In the genomic region with DNA sequence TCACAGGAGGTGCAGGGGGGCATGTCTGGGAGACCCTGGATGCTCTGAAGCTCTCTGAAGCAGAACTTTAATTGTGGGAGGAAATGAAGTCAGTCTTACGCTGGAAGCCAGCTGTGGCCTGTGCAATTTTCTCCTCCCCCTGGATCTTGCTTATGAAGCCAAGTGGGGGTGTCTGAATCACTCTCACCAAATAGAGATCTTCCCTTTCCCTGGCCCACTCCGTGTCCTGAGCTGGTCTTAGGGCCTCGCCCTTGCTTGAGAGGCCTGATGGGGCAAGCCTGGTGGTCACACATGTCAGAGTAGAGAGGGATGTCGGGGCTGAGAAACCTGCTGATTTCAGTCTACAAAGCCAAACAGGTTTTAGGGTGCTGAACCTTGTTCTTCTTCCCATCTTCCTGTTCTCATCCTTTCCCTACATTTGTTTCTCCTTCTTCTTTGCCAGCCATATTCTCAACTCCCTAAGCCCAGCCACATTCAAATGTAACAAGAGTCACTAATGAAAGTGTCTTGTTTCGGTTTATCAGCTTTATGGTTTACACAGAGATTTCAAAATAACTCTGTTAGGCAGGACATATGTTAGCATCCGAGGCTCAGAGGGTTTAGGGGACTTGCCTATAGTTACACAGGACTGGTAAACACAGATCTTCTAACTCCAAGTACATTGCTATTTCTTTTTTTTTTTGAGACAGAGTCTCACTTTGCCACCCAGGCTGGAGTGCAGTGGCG, we compare ENCODE assay signal across 9 cellular contexts.
DNase-seq lines count a peak whose midpoint lies in the region; ATAC-seq and TF ChIP-seq lines count a peak whose summit lies in the region.
"Had no signal": no experiment of that assay in that cellular context is flagged by ENCODE, and none has a peak within 500 bp of the region (broad histone marks: within the 10 kb centered on the region; RNA-seq: fewer than 3 reads in every experiment).

No MANE protein-coding gene starts in this region.

- peaks cover 14% of the 10 kb centered on the region; the same call in 1 of the 2 replicates for H3F3A ChIP-seq in GM23338 (replicated peaks; ENCODE audit: low read depth)

- H3K4me1 Mint-ChIP-seq in GM23338, result peaks cover 17% of the 10 kb centered on the region
- peaks cover 5 to 6% of the 10 kb centered on the region in 2 donors for H3K4me1 Mint-ChIP-seq in natural killer cell treated with Interleukin-12 subunit alpha and Interleukin-12 subunit beta and Interleukin-15 and Interleukin-18, amount 100 ng/mL, for 72 hours (ENCODE audit: low read depth in 2 of 2)

- H3K9me3 ChIP-seq in skeletal muscle tissue (ENCODE audit: control insufficient read depth in 3 of 3, low read length in 3 of 3), result no peaks in the 10 kb centered on the region

- ATAC-seq in left cardiac atrium, result peak; percentile 54 to 67
- no peak for ATAC-seq in GM21786 (IDR thresholded peaks at IDR 0.05; ENCODE audit: unreplicated experiment)
- no peak for ATAC-seq in GM23338
- ATAC-seq in natural killer cell treated with Interleukin-12 subunit alpha and Interleukin-12 subunit beta and Interleukin-15 and Interleukin-18, amount 100 ng/mL, for 72 hours, result no peak

- intact Hi-C loops in left cardiac atrium (cut with DNase I), result no loop called here

- peaks cover 7% of the 10 kb centered on the region for H4K20me1 ChIP-seq in GM23338 (replicated peaks; ENCODE audit: insufficient read depth)

- H3K4me2 ChIP-seq in GM23338, result no peak overlapping the region

- H3K9me2 ChIP-seq in GM23338 (ENCODE audit: insufficient read depth), result no peaks in the 10 kb centered on the region

- H3K27ac ChIP-seq in skeletal muscle tissue (ENCODE audit: low read depth, low read length), result peak overlapping the region; percentile 59
- H3K27ac ChIP-seq in GM23338 (ENCODE audit: low read depth), result no peak overlapping the region

- H3K36me3 ChIP-seq in skeletal muscle tissue (ENCODE audit: control insufficient read depth in 3 of 3, insufficient read depth in 3 of 3, low read length in 3 of 3) (no peaks in the 10 kb centered on the region), GM23338 (ENCODE audit: insufficient read depth) (no peaks in the 10 kb centered on the region)

- no peak for TF ChIP-seq CTCF in GM23338 (conservative IDR thresholded peaks at IDR 0.05; ENCODE audit: low read depth in 2 of 2)

- peaks cover 3% of the 10 kb centered on the region; the same call in 1 of the 3 replicates for H3K36me3 Mint-ChIP-seq in GM23338 (ENCODE audit: low read depth)
- H3K36me3 Mint-ChIP-seq in natural killer cell treated with Interleukin-12 subunit alpha and Interleukin-12 subunit beta and Interleukin-15 and Interleukin-18, amount 100 ng/mL, for 72 hours, result no peaks in the 10 kb centered on the region

- peaks cover 9 to 13% (median 9%) of the 10 kb centered on the region in 3 donors for H3K27me3 ChIP-seq in skeletal muscle tissue (ENCODE audit: control insufficient read depth in 3 of 3, insufficient read depth in 3 of 3, low read length in 3 of 3)
- peaks cover 14% of the 10 kb centered on the region for H3K27me3 ChIP-seq in GM23338 (ENCODE audit: insufficient read depth)

- H3K27me3 Mint-ChIP-seq in GM23338 (ENCODE audit: insufficient read depth, low read depth, poor library complexity), result peaks cover 14% of the 10 kb centered on the region
- H3K27me3 Mint-ChIP-seq in natural killer cell treated with Interleukin-12 subunit alpha and Interleukin-12 subunit beta and Interleukin-15 and Interleukin-18, amount 100 ng/mL, for 72 hours, result peaks cover 23 to 27% of the 10 kb centered on the region in 2 donors

- no peak overlapping the region for H3K27ac Mint-ChIP-seq in GM23338
- no peak overlapping the region for H3K27ac Mint-ChIP-seq in natural killer cell treated with Interleukin-12 subunit alpha and Interleukin-12 subunit beta and Interleukin-15 and Interleukin-18, amount 100 ng/mL, for 72 hours
- H3K27ac Mint-ChIP-seq: dendritic cell treated with granulocyte-macrophage colony-stimulating factor and Interleukin-4, amounts not matched to agents 40 ng/mL and 50 ng/mL, for 4 days had no signal

- DNase-seq in ELR (ENCODE audit: low read depth) (peak; percentile 52), amniotic epithelial cell (ENCODE audit: low read depth) (peak; percentile 40), left cardiac atrium (peak; percentile 53), GM23338 (ENCODE audit: low spot score) (no peak)
- no peak for DNase-seq in natural killer cell treated with Interleukin-12 subunit alpha and Interleukin-12 subunit beta and Interleukin-15 and Interleukin-18, amount 100 ng/mL, for 72 hours (ENCODE audit: low spot score)
- DNase-seq in NK-92 treated with Interleukin-12 subunit alpha and Interleukin-12 subunit beta, amount 100 ng/mL, for 24 hours (lab: John Stamatoyannopoulos, UW), result no peak

- peaks cover 35 to 48% (median 37%) of the 10 kb centered on the region in 3 donors for H3K4me1 ChIP-seq in skeletal muscle tissue (ENCODE audit: control insufficient read depth in 3 of 3, insufficient read depth in 3 of 3, low read length in 3 of 3)
- H3K4me1 ChIP-seq in GM23338 (ENCODE audit: insufficient read depth), result no peaks in the 10 kb centered on the region; the same call in 1 of the 2 replicates

- H3K79me2 ChIP-seq in GM23338 (replicated peaks; ENCODE audit: insufficient read depth), result peaks cover 6% of the 10 kb centered on the region; the same call in 1 of the 2 replicates

- no peak overlapping the region for H3K4me3 Mint-ChIP-seq in GM23338
- no peak overlapping the region for H3K4me3 Mint-ChIP-seq in natural killer cell treated with Interleukin-12 subunit alpha and Interleukin-12 subunit beta and Interleukin-15 and Interleukin-18, amount 100 ng/mL, for 72 hours
- H3K4me3 Mint-ChIP-seq: dendritic cell treated with granulocyte-macrophage colony-stimulating factor and Interleukin-4, amounts not matched to agents 40 ng/mL and 50 ng/mL, for 4 days had no signal

- no peaks in the 10 kb centered on the region for H3K9me3 Mint-ChIP-seq in GM23338
- no peaks in the 10 kb centered on the region for H3K9me3 Mint-ChIP-seq in natural killer cell treated with Interleukin-12 subunit alpha and Interleukin-12 subunit beta and Interleukin-15 and Interleukin-18, amount 100 ng/mL, for 72 hours
- H3K9me3 Mint-ChIP-seq: dendritic cell treated with granulocyte-macrophage colony-stimulating factor and Interleukin-4, amounts not matched to agents 40 ng/mL and 50 ng/mL, for 4 days had no signal

- H3K9ac ChIP-seq in skeletal muscle tissue (ENCODE audit: low read depth in 1 of 3, low read length in 3 of 3), result peak overlapping the region in 1 of 3 donors; percentile 32

- H3K4me3 ChIP-seq in skeletal muscle tissue (ENCODE audit: low read length in 3 of 3) (no peak overlapping the region), GM23338 (no peak overlapping the region)

- no peak overlapping the region for H2AFZ ChIP-seq in GM23338

TF ChIP-seq in GM23338, 12 proteins besides CTCF, POLR2A, EP300 and RAD21:
- no peak for TF ChIP-seq ZNF114 (CRISPR knock-in tag; IDR thresholded peaks at IDR 0.05)
- TF ChIP-seq, protein P1, sequence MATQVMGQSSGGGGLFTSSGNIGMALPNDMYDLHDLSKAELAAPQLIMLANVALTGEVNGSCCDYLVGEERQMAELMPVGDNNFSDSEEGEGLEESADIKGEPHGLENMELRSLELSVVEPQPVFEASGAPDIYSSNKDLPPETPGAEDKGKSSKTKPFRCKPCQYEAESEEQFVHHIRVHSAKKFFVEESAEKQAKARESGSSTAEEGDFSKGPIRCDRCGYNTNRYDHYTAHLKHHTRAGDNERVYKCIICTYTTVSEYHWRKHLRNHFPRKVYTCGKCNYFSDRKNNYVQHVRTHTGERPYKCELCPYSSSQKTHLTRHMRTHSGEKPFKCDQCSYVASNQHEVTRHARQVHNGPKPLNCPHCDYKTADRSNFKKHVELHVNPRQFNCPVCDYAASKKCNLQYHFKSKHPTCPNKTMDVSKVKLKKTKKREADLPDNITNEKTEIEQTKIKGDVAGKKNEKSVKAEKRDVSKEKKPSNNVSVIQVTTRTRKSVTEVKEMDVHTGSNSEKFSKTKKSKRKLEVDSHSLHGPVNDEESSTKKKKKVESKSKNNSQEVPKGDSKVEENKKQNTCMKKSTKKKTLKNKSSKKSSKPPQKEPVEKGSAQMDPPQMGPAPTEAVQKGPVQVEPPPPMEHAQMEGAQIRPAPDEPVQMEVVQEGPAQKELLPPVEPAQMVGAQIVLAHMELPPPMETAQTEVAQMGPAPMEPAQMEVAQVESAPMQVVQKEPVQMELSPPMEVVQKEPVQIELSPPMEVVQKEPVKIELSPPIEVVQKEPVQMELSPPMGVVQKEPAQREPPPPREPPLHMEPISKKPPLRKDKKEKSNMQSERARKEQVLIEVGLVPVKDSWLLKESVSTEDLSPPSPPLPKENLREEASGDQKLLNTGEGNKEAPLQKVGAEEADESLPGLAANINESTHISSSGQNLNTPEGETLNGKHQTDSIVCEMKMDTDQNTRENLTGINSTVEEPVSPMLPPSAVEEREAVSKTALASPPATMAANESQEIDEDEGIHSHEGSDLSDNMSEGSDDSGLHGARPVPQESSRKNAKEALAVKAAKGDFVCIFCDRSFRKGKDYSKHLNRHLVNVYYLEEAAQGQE (IDR thresholded peaks at IDR 0.05; ENCODE audit: unreplicated experiment), result no peak
- no peak for TF ChIP-seq STAT1 (IDR thresholded peaks at IDR 0.05; ENCODE audit: unreplicated experiment)
- no peak for TF ChIP-seq JUNB (IDR thresholded peaks at IDR 0.05; ENCODE audit: unreplicated experiment)
- no peak for TF ChIP-seq POLR2AphosphoS5 (IDR thresholded peaks at IDR 0.05; ENCODE audit: low read depth)
- TF ChIP-seq, protein P2, sequence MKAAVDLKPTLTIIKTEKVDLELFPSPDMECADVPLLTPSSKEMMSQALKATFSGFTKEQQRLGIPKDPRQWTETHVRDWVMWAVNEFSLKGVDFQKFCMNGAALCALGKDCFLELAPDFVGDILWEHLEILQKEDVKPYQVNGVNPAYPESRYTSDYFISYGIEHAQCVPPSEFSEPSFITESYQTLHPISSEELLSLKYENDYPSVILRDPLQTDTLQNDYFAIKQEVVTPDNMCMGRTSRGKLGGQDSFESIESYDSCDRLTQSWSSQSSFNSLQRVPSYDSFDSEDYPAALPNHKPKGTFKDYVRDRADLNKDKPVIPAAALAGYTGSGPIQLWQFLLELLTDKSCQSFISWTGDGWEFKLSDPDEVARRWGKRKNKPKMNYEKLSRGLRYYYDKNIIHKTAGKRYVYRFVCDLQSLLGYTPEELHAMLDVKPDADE (IDR thresholded peaks at IDR 0.05), result no peak

Comparison
In these comparisons a context has a peak if more than half of its experiments do, and no peak if none do; other contexts are left out.
1. DNase-seq: peak in ELR (single experiment), amniotic epithelial cell (single experiment) and left cardiac atrium (single experiment); none in GM23338 (single experiment), natural killer cell treated with Interleukin-12 subunit alpha and Interleukin-12 subunit beta and Interleukin-15 and Interleukin-18, amount 100 ng/mL, for 72 hours (single experiment) and NK-92 treated with Interleukin-12 subunit alpha and Interleukin-12 subunit beta, amount 100 ng/mL, for 24 hours (single experiment).
2. ATAC-seq: peak in left cardiac atrium (2 of 2); none in GM21786 (single experiment), GM23338 (single experiment) and natural killer cell treated with Interleukin-12 subunit alpha and Interleukin-12 subunit beta and Interleukin-15 and Interleukin-18, amount 100 ng/mL, for 72 hours (0 of 2).